ENCODE assay signal across 16 cellular contexts in genomic region chr3:2514031-2514430, GRCh38.
"Had no signal": no experiment of that assay in that cellular context is flagged by ENCODE, and none has a peak within 500 bp of the region (broad histone marks: within the 10 kb centered on the region; RNA-seq: fewer than 3 reads in every experiment).

No MANE protein-coding gene starts in this region.

- H3K9me3 ChIP-seq: colonic mucosa, spleen, testis, transverse colon had no signal

- H3K27ac ChIP-seq: colonic mucosa, spleen, testis, transverse colon had no signal

- H3K36me3 ChIP-seq: colonic mucosa, spleen, transverse colon had no signal

- H3K4me3 ChIP-seq: colonic mucosa, spleen, testis, transverse colon had no signal

- DNase-seq: activated CD4-positive, alpha-beta T cell treated with anti-CD3 and anti-CD28 coated beads for 4 hours; activated CD4-positive, alpha-beta T cell treated with anti-CD3 and anti-CD28 coated beads, Interleukin-2, amount 50 U/mL, for 48 hours; activated CD8-positive, alpha-beta memory T cell treated with anti-CD3 and anti-CD28 coated beads for 24 hours; activated effector memory CD4-positive, alpha-beta T cell treated with Interleukin-2 at 50 U/mL for 16 hours; activated naive CD4-positive, alpha-beta T cell treated with Interleukin-2 at 50 U/mL for 16 hours; anterior cingulate cortex; cerebellar nuclear complex; colonic mucosa; effector memory CD8-positive, alpha-beta T cell; left ventricle myocardium superior; naive B cell; right cardiac atrium; spleen; stimulated activated naive CD4-positive, alpha-beta T cell; testis; transverse colon had no signal

- H3K27me3 ChIP-seq: colonic mucosa, spleen, testis, transverse colon had no signal

- H3K4me1 ChIP-seq: colonic mucosa, spleen, testis, transverse colon had no signal
